Comparison of ENCODE assay signal across 8 cellular contexts in the genomic region with DNA sequence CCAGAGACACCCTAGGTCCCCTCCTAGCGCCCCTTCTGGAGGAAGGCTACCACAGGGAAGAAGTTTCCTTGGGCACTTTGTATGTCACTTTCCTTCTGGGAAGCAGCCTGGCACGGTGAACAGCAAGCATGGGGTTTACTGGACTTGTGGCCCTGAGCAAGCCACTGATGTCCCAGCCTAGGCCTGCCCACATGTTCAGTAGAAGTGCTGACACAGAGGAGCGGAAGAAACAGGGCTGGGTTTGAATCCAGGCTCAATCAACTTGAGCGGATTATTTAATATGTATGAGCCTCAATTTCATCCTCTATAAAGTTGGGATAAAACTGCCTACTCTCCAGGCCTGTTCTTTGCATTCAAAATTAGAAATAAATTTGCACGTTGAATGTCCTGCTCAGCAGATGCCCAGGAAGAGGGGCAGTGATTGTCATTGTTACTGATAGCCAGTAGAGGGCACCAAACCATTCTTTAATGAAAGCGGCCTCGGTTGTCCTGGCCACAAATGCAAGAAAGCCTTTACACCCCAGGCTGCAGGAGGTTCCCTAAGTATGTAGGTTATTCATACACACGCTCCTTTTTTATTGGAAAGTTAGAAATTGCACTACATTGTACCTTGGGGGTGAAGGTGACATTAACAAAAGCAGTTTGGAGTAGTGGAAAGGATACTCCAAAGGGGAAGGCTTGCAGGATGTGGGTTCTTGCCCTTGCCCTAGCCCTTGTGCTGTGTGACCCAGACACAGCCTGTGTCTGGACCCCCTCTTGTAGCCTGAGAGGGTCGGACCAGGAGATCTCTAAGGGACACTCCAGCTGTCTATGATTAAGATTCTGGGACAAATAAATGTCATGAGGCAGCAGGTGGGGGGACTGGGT. TPM values are rescaled to one million over a fixed set of nuclear protein-coding genes. Genes with fewer than 3 reads are reported as not detected.
DNase-seq lines count a peak whose midpoint lies in the region; ATAC-seq and TF ChIP-seq lines count a peak whose summit lies in the region.

No MANE protein-coding gene starts in this region.

- H3K9me2 ChIP-seq in PC-9 (ENCODE audit: insufficient read depth) = no peaks in the 10 kb centered on the region

- TF ChIP-seq EP300 in gastroesophageal sphincter (IDR thresholded peaks at IDR 0.05) = no peak

- H3K4me2 ChIP-seq in PC-9 (no peak overlapping the region), osteoblast (ENCODE audit: insufficient read depth, low read length) (no peak overlapping the region)

- TF ChIP-seq CTCF in C4-2B (conservative IDR thresholded peaks at IDR 0.05) = peak; percentile 89
- peak; percentile 89 for TF ChIP-seq CTCF in LNCaP clone FGC (IDR thresholded peaks at IDR 0.05; ENCODE audit: control insufficient read depth, extremely low read depth, insufficient read depth)
- TF ChIP-seq CTCF in PC-9 (conservative IDR thresholded peaks at IDR 0.05) = peak; percentile 90
- TF ChIP-seq CTCF in gastroesophageal sphincter (IDR thresholded peaks at IDR 0.05) = peak; percentile 75 to 88 (median 84)
- peak; percentile 89 for TF ChIP-seq CTCF in osteoblast (IDR thresholded peaks at IDR 0.05; ENCODE audit: extremely low read depth, low read depth, low read length)

- H3K27me3 ChIP-seq in PC-9 (ENCODE audit: insufficient read depth, low read depth) (no peaks in the 10 kb centered on the region), gastroesophageal sphincter (peaks cover 17% of the 10 kb centered on the region), osteoblast (ENCODE audit: insufficient read depth, low read length) (peaks cover 24% of the 10 kb centered on the region)

- peak; percentile 81 for ATAC-seq in gastroesophageal sphincter
- ATAC-seq in GM21576 (IDR thresholded peaks at IDR 0.05; ENCODE audit: unreplicated experiment) = no peak

- POLR2A ChIA-PET in PC-9 (lab: Charles Lee; ENCODE audit: unreplicated experiment) = no interaction called here

- H3K4me3 ChIP-seq in LNCaP clone FGC (ENCODE audit: low read depth, low read length) (no peak overlapping the region), PC-9 (no peak overlapping the region), gastroesophageal sphincter (no peak overlapping the region), osteoblast (ENCODE audit: insufficient read depth, low read length) (no peak overlapping the region)

- CTCF ChIA-PET in PC-9 (lab: Charles Lee) = interaction anchor here (0.6 to 0.7 kb wide), 2 partner anchors 42 to 143 kb away, joined by 8 to 18 read pairs; no protein-coding TSS in a partner anchor

- intact Hi-C loops in PC-9 (cut with micrococcal nuclease; ENCODE audit: unreplicated experiment) = loop anchor here (1.0 to 10.0 kb wide), 6 partner anchors 142 to 544 kb away; a partner anchor contains a TSS

- H3K36me3 ChIP-seq in PC-9 (ENCODE audit: low read depth) = no peaks in the 10 kb centered on the region
- H3K36me3 ChIP-seq in gastroesophageal sphincter = no peaks in the 10 kb centered on the region
- no peaks in the 10 kb centered on the region for H3K36me3 ChIP-seq in osteoblast (ENCODE audit: insufficient read depth, low read length)

- H3K27ac ChIP-seq in C4-2B (no peak overlapping the region), PC-9 (no peak overlapping the region), gastroesophageal sphincter (no peak overlapping the region), osteoblast (ENCODE audit: low read depth, low read length) (no peak overlapping the region)

- H3F3A ChIP-seq in PC-9 (ENCODE audit: insufficient read depth, low read depth) = peaks cover 22% of the 10 kb centered on the region

- H3K4me1 ChIP-seq in PC-9 (replicated peaks; ENCODE audit: insufficient read depth) (peaks cover 43% of the 10 kb centered on the region), gastroesophageal sphincter (peaks cover 0 to 9% (median 0%) of the 10 kb centered on the region in 3 donors), osteoblast (ENCODE audit: insufficient read depth, low read length) (peaks cover 12% of the 10 kb centered on the region)

- no peaks in the 10 kb centered on the region for H4K20me1 ChIP-seq in PC-9 (ENCODE audit: insufficient read depth)
- H4K20me1 ChIP-seq in osteoblast (ENCODE audit: insufficient read depth, low read length) = no peaks in the 10 kb centered on the region

- no peaks in the 10 kb centered on the region for H3K79me2 ChIP-seq in PC-9 (ENCODE audit: low read depth)
- no peaks in the 10 kb centered on the region for H3K79me2 ChIP-seq in osteoblast (ENCODE audit: insufficient read depth, low read length)

- 4 to 14% methylated on average over 4 to 7 of the region's 9 CpGs for WGBS in gastroesophageal sphincter (ENCODE audit: low coverage in 1 of 2), 2 donors

- no peak for TF ChIP-seq POLR2A in gastroesophageal sphincter (IDR thresholded peaks at IDR 0.05)

- H3K9me3 ChIP-seq in PC-9 (ENCODE audit: insufficient read depth, low read depth) = no peaks in the 10 kb centered on the region
- no peaks in the 10 kb centered on the region for H3K9me3 ChIP-seq in gastroesophageal sphincter
- no peaks in the 10 kb centered on the region for H3K9me3 ChIP-seq in osteoblast (ENCODE audit: low read depth, low read length)

- BruUV-seq in PC-9 (replicated peaks; lab: Mats Ljungman, UMichigan) = no TSS peak

- H2AFZ ChIP-seq in PC-9 (no peak overlapping the region), osteoblast (ENCODE audit: low read length) (no peak overlapping the region)

- DNase-seq in GM19240 (ENCODE audit: insufficient read length, low spot score) (peak; percentile 63), LNCaP clone FGC (ENCODE audit: low read depth) (peak; percentile 27), PC-9 (peak; percentile 59), osteoblast (ENCODE audit: insufficient read length, low spot score, missing footprints) (peak; percentile 90)
- DNase-seq in activated naive CD4-positive, alpha-beta T cell treated with Interleukin-2 at 50 U/mL for 16 hours = peak; percentile 37

RNA-seq across cellular contexts. Expression of a gene that starts 13.4 kb away (rescaled TPM):
- 11.6 and 17.4 TPM in 2 replicates for total RNA-seq in PC-9 (2021)
- 10 to 100 TPM; 24.2 to 27.6 (median 25.8) TPM for total RNA-seq in gastroesophageal sphincter
- 8.7 and 10.3 TPM in 2 replicates for total RNA-seq in osteoblast

Comparison
In these comparisons a context has a peak if more than half of its experiments do, and no peak if none do; other contexts are left out.
1. DNase-seq: peak in every context shown above with its lines; median percentile 90 in osteoblast; 63 in GM19240; 59 in PC-9; 37 in activated naive CD4-positive, alpha-beta T cell treated with Interleukin-2 at 50 U/mL for 16 hours; 27 in LNCaP clone FGC.